1 cellular context compared by ENCODE assay signal in genomic region chr12:65765436-65765813, GRCh38.
TF ChIP-seq lines count a peak whose summit lies in the region.

No MANE protein-coding gene starts in this region.

TF ChIP-seq in endothelial cell of umbilical vein, 7 proteins besides CTCF, POLR2A, EP300 and RAD21:
- TF ChIP-seq GATA2 (IDR thresholded peaks at IDR 0.05; ENCODE audit: insufficient read depth, insufficient read length, low read depth, low read length) = no peak
